28 cellular contexts compared by ENCODE assay signal in the genomic region with DNA sequence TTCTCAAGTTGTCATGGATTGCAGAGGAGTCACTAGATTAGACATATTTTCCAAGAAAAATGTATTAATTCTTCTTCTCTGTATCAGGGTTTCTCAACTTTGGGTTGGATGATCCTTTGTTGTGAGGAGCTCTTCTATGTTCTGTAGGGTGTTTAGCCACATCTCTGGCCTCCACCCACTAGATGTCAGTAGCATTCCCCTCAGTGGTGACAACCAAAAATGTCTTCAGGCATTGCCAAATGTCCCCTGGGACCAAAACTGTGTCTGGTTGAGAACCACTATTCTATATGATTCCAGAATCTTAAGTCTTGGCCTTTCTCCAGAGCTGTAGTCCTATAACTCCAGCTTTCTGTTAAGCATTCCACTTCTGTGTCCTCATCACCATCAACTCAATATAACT.
DNase-seq lines count a peak whose midpoint lies in the region; ATAC-seq, FAIRE-seq and TF ChIP-seq lines count a peak whose summit lies in the region.
"Had no signal": no experiment of that assay in that cellular context is flagged by ENCODE, and none has a peak within 500 bp of the region (broad histone marks: within the 10 kb centered on the region; RNA-seq: fewer than 3 reads in every experiment).

No MANE protein-coding gene starts in this region.

- H3K27ac ChIP-seq in C4-2B (no peak overlapping the region), MM.1S (ENCODE audit: low read length) (no peak overlapping the region), GM12878 (ENCODE audit: control insufficient read depth, insufficient read depth) (no peak overlapping the region)
- H3K27ac ChIP-seq: ovary, RWPE1, upper lobe of left lung had no signal

- no peaks in the 10 kb centered on the region for H3K36me3 Mint-ChIP-seq in stimulated activated memory B cell treated with anti-CD40 and anti-IgM and Interleukin-4, amounts not matched to agents 10 μg/mL and 1 μg/mL and 100 μg/mL, for 72 hours
- H3K36me3 Mint-ChIP-seq: activated naive CD4-positive, alpha-beta T cell treated with anti-CD3 and anti-CD28 coated beads, Interleukin-2, amount 50 U/mL, for 72 hours had no signal

- RAD21 ChIA-PET in GM12878 (lab: Charles Lee; ENCODE audit: unreplicated experiment): no interaction called here

- TF ChIP-seq POLR2A in GM12878 (IDR thresholded peaks at IDR 0.05; ENCODE audit: low read depth, low read length): no peak

- DNase-seq in MM.1S (no peak), GM12878 (ENCODE audit: low read depth, low spot score) (no peak), NCI-H524 treated with DMSO at 0.1 percent for 48 hours (lab: John Stamatoyannopoulos, UW) (no peak), putamen (ENCODE audit: low spot score) (no peak), NCI-H748 (lab: John Stamatoyannopoulos, UW; ENCODE audit: unreplicated experiment) (no peak)
- DNase-seq: ACHN; activated CD4-positive, alpha-beta T cell treated with anti-CD3 and anti-CD28 coated beads for 1 hour; activated CD8-positive, alpha-beta T cell treated with anti-CD3 and anti-CD28 coated beads, Interleukin-2, amount 10 ng/mL, durations not matched to agents 7 days and 5 days; anterior cingulate cortex; DMS79; effector CD8-positive, alpha-beta T cell; GDM1; HCEC 1CT; ovary; retina; SK-N-SH; small intestine; T-helper 17 cell; upper lobe of left lung had no signal

- no peaks in the 10 kb centered on the region for H3K4me1 Mint-ChIP-seq in stimulated activated memory B cell treated with anti-CD40 and anti-IgM and Interleukin-4, amounts not matched to agents 10 μg/mL and 1 μg/mL and 100 μg/mL, for 72 hours
- H3K4me1 Mint-ChIP-seq: T-helper 17 cell had no signal

- no peak for TF ChIP-seq RAD21 in GM12878 (IDR thresholded peaks at IDR 0.05; ENCODE audit: insufficient read depth, low read depth, low read length)

- no peak overlapping the region for H3K4me2 ChIP-seq in MM.1S (ENCODE audit: low read depth, low read length)
- no peak overlapping the region for H3K4me2 ChIP-seq in GM12878 (ENCODE audit: control insufficient read depth, insufficient read depth)
- H3K4me2 ChIP-seq: SK-N-SH had no signal

- POLR2A ChIA-PET in GM12878 (lab: Charles Lee): no interaction called here

- no peak for TF ChIP-seq EP300 in GM12878 (IDR thresholded peaks at IDR 0.05; ENCODE audit: borderline replicate concordance in 1 of 2, control insufficient read depth in 1 of 2, low read depth in 2 of 2, low read length in 2 of 2)

- CTCF ChIA-PET in GM12878 (lab: Yijun Ruan, JAX): interaction anchor here (1.1 to 2.0 kb wide), 2 partner anchors 12 to 17 kb away, joined by 3 to 4 read pairs; no protein-coding TSS in a partner anchor

- H3K4me1 ChIP-seq in MM.1S (ENCODE audit: low read length): no peaks in the 10 kb centered on the region
- H3K4me1 ChIP-seq in GM12878 (ENCODE audit: control insufficient read depth, insufficient read depth, low read length): no peaks in the 10 kb centered on the region
- H3K4me1 ChIP-seq: upper lobe of left lung had no signal

- no peaks in the 10 kb centered on the region for H3K9me2 ChIP-seq in MM.1S (replicated peaks; ENCODE audit: insufficient read depth, low read length)
- H3K9me2 ChIP-seq: SK-N-SH had no signal

- H3K79me2 ChIP-seq in MM.1S (ENCODE audit: low read length): no peaks in the 10 kb centered on the region
- no peaks in the 10 kb centered on the region for H3K79me2 ChIP-seq in GM12878 (ENCODE audit: control insufficient read depth, insufficient read depth, low read length)

- no peak for FAIRE-seq in GM12878 (lab: Jason Lieb, UNC)
- FAIRE-seq: bronchial epithelial cell, colon, frontal cortex, small intestine had no signal

- ATAC-seq in GM19395 (IDR thresholded peaks at IDR 0.05; ENCODE audit: unreplicated experiment) (peak; percentile 68), GM12878 (peak; percentile 56; the same call in 2 of the 3 replicates)
- ATAC-seq in stimulated activated memory B cell treated with anti-CD40 and anti-IgM and Interleukin-4, amounts not matched to agents 10 μg/mL and 1 μg/mL and 100 μg/mL, for 72 hours: no peak
- ATAC-seq: activated CD8-positive, alpha-beta T cell treated with anti-CD3 and anti-CD28 coated beads, Interleukin-2, amount 10 ng/mL, durations not matched to agents 7 days and 5 days; activated naive CD4-positive, alpha-beta T cell treated with anti-CD3 and anti-CD28 coated beads, Interleukin-2, amount 50 U/mL, for 72 hours; T-helper 17 cell had no signal

- SMC1A ChIA-PET in GM12878 (lab: Charles Lee; ENCODE audit: uncharacterized antibody, unreplicated experiment): interaction anchor here (1.0 to 1.6 kb wide), 2 partner anchors 15 to 127 kb away, joined by 4 read pairs; no protein-coding TSS in a partner anchor

- H3K27me3 Mint-ChIP-seq in stimulated activated memory B cell treated with anti-CD40 and anti-IgM and Interleukin-4, amounts not matched to agents 10 μg/mL and 1 μg/mL and 100 μg/mL, for 72 hours: no peaks in the 10 kb centered on the region
- H3K27me3 Mint-ChIP-seq: T-helper 17 cell had no signal

- no peaks in the 10 kb centered on the region for H3K9me3 ChIP-seq in MM.1S (replicated peaks; ENCODE audit: insufficient read depth, low read length)
- H3K9me3 ChIP-seq in GM12878 (replicated peaks; ENCODE audit: control insufficient read depth, insufficient read depth, low read length): no peaks in the 10 kb centered on the region
- H3K9me3 ChIP-seq: ovary, SK-N-SH, upper lobe of left lung had no signal

- in situ Hi-C loops in GM12878 (cut with MboI): no loop called here

- H3K9me3 Mint-ChIP-seq in stimulated activated memory B cell treated with anti-CD40 and anti-IgM and Interleukin-4, amounts not matched to agents 10 μg/mL and 1 μg/mL and 100 μg/mL, for 72 hours: peaks cover 5% of the 10 kb centered on the region
- H3K9me3 Mint-ChIP-seq: activated T-helper 2 cell treated with anti-CD3 and anti-CD28 coated beads, Interferon-gamma antibody, Interleukin-2, Interleukin-4, amounts not matched to agents 10 μg/mL and 5 μg/mL and 100 μg/mL, durations not matched to agents 14 hours and 24 hours and 36 hours had no signal

- H4K20me1 ChIP-seq in MM.1S (ENCODE audit: insufficient read depth, low read length) (no peaks in the 10 kb centered on the region), GM12878 (ENCODE audit: control insufficient read depth, insufficient read depth) (no peaks in the 10 kb centered on the region)

- H3K27ac Mint-ChIP-seq in stimulated activated memory B cell treated with anti-CD40 and anti-IgM and Interleukin-4, amounts not matched to agents 10 μg/mL and 1 μg/mL and 100 μg/mL, for 72 hours: no peak overlapping the region
- H3K27ac Mint-ChIP-seq: activated CD8-positive, alpha-beta T cell treated with anti-CD3 and anti-CD28 coated beads, Interleukin-2, amount 10 ng/mL, durations not matched to agents 7 days and 5 days; activated naive CD4-positive, alpha-beta T cell treated with anti-CD3 and anti-CD28 coated beads, Interleukin-2, amount 50 U/mL, for 72 hours; activated T-helper 2 cell treated with anti-CD3 and anti-CD28 coated beads, Interferon-gamma antibody, Interleukin-2, Interleukin-4, amounts not matched to agents 10 μg/mL and 5 μg/mL and 100 μg/mL, durations not matched to agents 14 hours and 24 hours and 36 hours; T-helper 17 cell had no signal

- intact Hi-C loops in GM12878 (cut with micrococcal nuclease; ENCODE audit: unreplicated experiment): loop anchor here (5.0 kb wide), 1 partner anchor 340 kb away; no protein-coding TSS in a partner anchor

- no peaks in the 10 kb centered on the region for H3K36me3 ChIP-seq in MM.1S (replicated peaks; ENCODE audit: insufficient read depth, low read length)
- H3K36me3 ChIP-seq in GM12878 (ENCODE audit: control insufficient read depth in 2 of 2, insufficient read depth in 2 of 2, low read length in 1 of 2): no peaks in the 10 kb centered on the region
- H3K36me3 ChIP-seq: ovary, upper lobe of left lung had no signal

- no peaks in the 10 kb centered on the region for H3K27me3 ChIP-seq in MM.1S (replicated peaks; ENCODE audit: insufficient read depth, low read length)
- H3K27me3 ChIP-seq in GM12878 (replicated peaks in 1 of 2; ENCODE audit: control insufficient read depth in 2 of 2, insufficient read depth in 2 of 2, low read length in 1 of 2): no peaks in the 10 kb centered on the region
- H3K27me3 ChIP-seq: ovary, upper lobe of left lung had no signal

- no peaks in the 10 kb centered on the region for H3F3A ChIP-seq in MM.1S (ENCODE audit: insufficient read depth, low read length)

- no peak overlapping the region for H2AFZ ChIP-seq in MM.1S (ENCODE audit: low read length)
- H2AFZ ChIP-seq in GM12878 (ENCODE audit: control insufficient read depth, low read depth, low read length): no peak overlapping the region

- H3K4me3 ChIP-seq in MM.1S (ENCODE audit: low read length) (no peak overlapping the region), GM12878 (no peak overlapping the region)
- H3K4me3 ChIP-seq: ovary, upper lobe of left lung had no signal

- peak; percentile 11; the same call in 1 of the 2 replicates for TF ChIP-seq CTCF in C4-2B (conservative IDR thresholded peaks at IDR 0.05)
- TF ChIP-seq CTCF in MM.1S (IDR thresholded peaks at IDR 0.05; ENCODE audit: low read length): peak; percentile 22; the same call in 1 of the 2 replicates
- peak in 1 of 3 experiments; percentile 13; a peak in 1 of 6 replicates for TF ChIP-seq CTCF in GM12878 (IDR thresholded peaks at IDR 0.05 in 2 of 3, conservative IDR thresholded peaks at IDR 0.05 in 1 of 3; ENCODE audit: control insufficient read depth in 2 of 3, extremely low read depth in 1 of 3, insufficient read depth in 1 of 3, low read depth in 3 of 3, low read length in 3 of 3)

- BruUV-seq in GM12878 (replicated peaks; lab: Mats Ljungman, UMichigan): no TSS peak

- H3K9ac ChIP-seq in MM.1S (ENCODE audit: low read length) (no peak overlapping the region), GM12878 (ENCODE audit: control insufficient read depth, insufficient read depth, low read length) (no peak overlapping the region)
- H3K9ac ChIP-seq: SK-N-SH had no signal

- H3K4me3 Mint-ChIP-seq in stimulated activated memory B cell treated with anti-CD40 and anti-IgM and Interleukin-4, amounts not matched to agents 10 μg/mL and 1 μg/mL and 100 μg/mL, for 72 hours: no peak overlapping the region
- H3K4me3 Mint-ChIP-seq: activated CD8-positive, alpha-beta T cell treated with anti-CD3 and anti-CD28 coated beads, Interleukin-2, amount 10 ng/mL, durations not matched to agents 7 days and 5 days; T-helper 17 cell had no signal

TF ChIP-seq in GM12878, 131 proteins besides CTCF, POLR2A, EP300 and RAD21 (continues in another document):
- TF ChIP-seq EZH2 (IDR thresholded peaks at IDR 0.05; ENCODE audit: borderline replicate concordance, control insufficient read depth, low read depth, low read length) (no peak), SIN3A (IDR thresholded peaks at IDR 0.05; ENCODE audit: low read depth, low read length) (no peak), ZSCAN29 (IDR thresholded peaks at IDR 0.05) (no peak), BHLHE40 (IDR thresholded peaks at IDR 0.05; ENCODE audit: borderline replicate concordance in 1 of 2, low read depth in 2 of 2, low read length in 1 of 2) (no peak), ZNF207 (IDR thresholded peaks at IDR 0.05; ENCODE audit: borderline replicate concordance) (no peak), EED (IDR thresholded peaks at IDR 0.05; ENCODE audit: low read depth) (no peak), WRNIP1 (IDR thresholded peaks at IDR 0.05; ENCODE audit: borderline replicate concordance, low read depth, low read length) (no peak), POU2F2 (IDR thresholded peaks at IDR 0.05; ENCODE audit: borderline replicate concordance, low read depth, low read length) (no peak)
